Comparison of ENCODE assay signal across 24 cellular contexts in genomic region chr17:27342059-27342458, GRCh38. TPM values are rescaled to one million over a fixed set of nuclear protein-coding genes. Genes with fewer than 3 reads are reported as not detected.
DNase-seq lines count a peak whose midpoint lies in the region; ATAC-seq lines count a peak whose summit lies in the region.
"Had no signal": no experiment of that assay in that cellular context is flagged by ENCODE, and none has a peak within 500 bp of the region (broad histone marks: within the 10 kb centered on the region; RNA-seq: fewer than 3 reads in every experiment).

No MANE protein-coding gene starts in this region.

- H3K36me3 Mint-ChIP-seq in IgD-negative memory B cell = peaks cover 3% of the 10 kb centered on the region
- peaks cover 2% of the 10 kb centered on the region for H3K36me3 Mint-ChIP-seq in central memory CD8-positive, alpha-beta T cell (ENCODE audit: insufficient read depth)
- H3K36me3 Mint-ChIP-seq: CD4-positive, CD25-positive, alpha-beta regulatory T cell had no signal

- H3K36me3 ChIP-seq in SK-N-MC (ENCODE audit: insufficient read depth, low read length) = no peaks in the 10 kb centered on the region
- no peaks in the 10 kb centered on the region for H3K36me3 ChIP-seq in trophoblast cell (ENCODE audit: control insufficient read depth in 1 of 2, insufficient read depth in 2 of 2, low read length in 2 of 2)
- H3K36me3 ChIP-seq: BE2C had no signal

- H3K14ac ChIP-seq in trophoblast cell (ENCODE audit: low read length) = no peak overlapping the region

- no peak overlapping the region for H2BK120ac ChIP-seq in trophoblast cell (ENCODE audit: insufficient read depth, low read length, poor library complexity)

- no peak overlapping the region for H2AK5ac ChIP-seq in trophoblast cell (ENCODE audit: low read length)

- peak overlapping the region in 3 of 4 donors; percentile 6 to 77 (median 44) for H3K4me3 Mint-ChIP-seq in IgD-negative memory B cell
- no peak overlapping the region for H3K4me3 Mint-ChIP-seq in central memory CD8-positive, alpha-beta T cell
- H3K4me3 Mint-ChIP-seq: CD4-positive, CD25-positive, alpha-beta regulatory T cell; HFFc6 had no signal

- no peaks in the 10 kb centered on the region for H3K27me3 ChIP-seq in trophoblast cell (ENCODE audit: insufficient read depth, low read length)
- H3K27me3 ChIP-seq: BE2C had no signal

- no peak overlapping the region for H3K4ac ChIP-seq in trophoblast cell (ENCODE audit: low read depth, low read length)

- no peak overlapping the region for H4K12ac ChIP-seq in trophoblast cell (ENCODE audit: low read depth, low read length)

- H3K23ac ChIP-seq in trophoblast cell (ENCODE audit: low read length) = no peak overlapping the region

- DNase-seq in SK-N-MC (ENCODE audit: low read depth, low spot score) (no peak), trophoblast cell (no peak), RPMI8226 (no peak), OCI-M1 (lab: John Stamatoyannopoulos, UW) (no peak), DMS114 treated with DMSO at 0.1 percent for 48 hours (lab: John Stamatoyannopoulos, UW; ENCODE audit: unreplicated experiment) (no peak)
- DNase-seq in central memory CD8-positive, alpha-beta T cell (ENCODE audit: low spot score in 2 of 2) = no peak
- DNase-seq: BE2C; CD4-positive, CD25-positive, alpha-beta regulatory T cell; DMS79; H9; HFFc6; KG1; NCI-H1105; NCI-H2081; NCI-H2171 treated with DMSO at 0.1 percent for 48 hours; NCI-H524 treated with DMSO at 0.1 percent for 48 hours; NCI-H82; PC-3; SHP77 had no signal

- H3K4me3 ChIP-seq in SK-N-MC = no peak overlapping the region
- no peak overlapping the region for H3K4me3 ChIP-seq in trophoblast cell (ENCODE audit: low read depth, low read length)
- H3K4me3 ChIP-seq: A549 had no signal

- no peak overlapping the region for H2BK12ac ChIP-seq in trophoblast cell (ENCODE audit: low read length)

- H3K9ac ChIP-seq in SK-N-MC (ENCODE audit: insufficient read length) (no peak overlapping the region), trophoblast cell (ENCODE audit: low read length) (no peak overlapping the region)

- WGBS in trophoblast cell (ENCODE audit: extremely low coverage, insufficient coverage, insufficient read length) = no CpG with 5 or more reads among the region's 4 CpGs

- H3K27ac Mint-ChIP-seq in IgD-negative memory B cell = peak overlapping the region in 2 of 3 donors; percentile 2 to 23
- H3K27ac Mint-ChIP-seq in central memory CD8-positive, alpha-beta T cell (ENCODE audit: low read depth) = peak overlapping the region; percentile 59
- H3K27ac Mint-ChIP-seq: CD4-positive, CD25-positive, alpha-beta regulatory T cell; H9; HFFc6 had no signal

- H3K79me1 ChIP-seq in trophoblast cell (ENCODE audit: low read length) = peaks cover 21% of the 10 kb centered on the region

- no peak overlapping the region for H2AFZ ChIP-seq in trophoblast cell (ENCODE audit: insufficient read depth, low read length, poor library complexity)

- no peak overlapping the region for H3K4me2 ChIP-seq in trophoblast cell (ENCODE audit: low read length)
- H3K4me2 ChIP-seq: A549 had no signal

- H4K8ac ChIP-seq in trophoblast cell (ENCODE audit: low read depth, low read length) = no peak overlapping the region

- H3K9me3 ChIP-seq in SK-N-MC (ENCODE audit: low read depth, low read length) (no peaks in the 10 kb centered on the region), trophoblast cell (ENCODE audit: insufficient read depth, low read depth, low read length) (peaks cover 2% of the 10 kb centered on the region)
- H3K9me3 ChIP-seq: A549, BE2C had no signal

- peak overlapping the region; percentile 46 for H2BK5ac ChIP-seq in trophoblast cell (ENCODE audit: low read depth, low read length, poor library complexity)

- 0 out of 2 replicates have a peak overlapping the region, but pooled peaks have one; percentile 9 for H3K27ac ChIP-seq in SK-N-MC
- no peak overlapping the region for H3K27ac ChIP-seq in trophoblast cell (ENCODE audit: low read depth, low read length)
- H3K27ac ChIP-seq: HL-60 had no signal

- ATAC-seq in central memory CD8-positive, alpha-beta T cell (replicated peaks; ENCODE audit: extremely low read depth, poor library complexity, severe bottlenecking) = no peak
- ATAC-seq in HG03025 (IDR thresholded peaks at IDR 0.05; ENCODE audit: low FRiP score, unreplicated experiment) = no peak
- ATAC-seq: HepG2, PC-3 had no signal

- H3K4me1 ChIP-seq in trophoblast cell (ENCODE audit: control insufficient read depth in 1 of 2, insufficient read depth in 2 of 2, low read length in 2 of 2) = peaks cover 10 to 18% of the 10 kb centered on the region in 2 experiments
- H3K4me1 ChIP-seq: BE2C had no signal

- H3K9me3 Mint-ChIP-seq in IgD-negative memory B cell = no peaks in the 10 kb centered on the region
- no peaks in the 10 kb centered on the region for H3K9me3 Mint-ChIP-seq in central memory CD8-positive, alpha-beta T cell
- H3K9me3 Mint-ChIP-seq: CD4-positive, CD25-positive, alpha-beta regulatory T cell; H9; HFFc6 had no signal

- no peak overlapping the region for H3K18ac ChIP-seq in trophoblast cell (ENCODE audit: low read length)

- peaks cover 17 to 33% (median 30%) of the 10 kb centered on the region in 3 donors for H3K4me1 Mint-ChIP-seq in IgD-negative memory B cell
- H3K4me1 Mint-ChIP-seq in central memory CD8-positive, alpha-beta T cell = no peaks in the 10 kb centered on the region

- H4K91ac ChIP-seq in trophoblast cell (ENCODE audit: low read depth, low read length) = peak overlapping the region; percentile 74

- H3K79me2 ChIP-seq in trophoblast cell (ENCODE audit: control insufficient read depth, insufficient read depth, low read length, poor library complexity) = no peaks in the 10 kb centered on the region

- H3K27me3 Mint-ChIP-seq in IgD-negative memory B cell = no peaks in the 10 kb centered on the region
- no peaks in the 10 kb centered on the region for H3K27me3 Mint-ChIP-seq in central memory CD8-positive, alpha-beta T cell
- H3K27me3 Mint-ChIP-seq: CD4-positive, CD25-positive, alpha-beta regulatory T cell had no signal

RNA-seq across cellular contexts. Expression of gene WSB1, which starts 48.1 kb away (rescaled TPM):
- polyA plus RNA-seq in IgD-negative memory B cell = 261 TPM
- 193 and 206 TPM in 2 replicates for polyA plus RNA-seq in trophoblast cell (2013)
